ENCODE assay signal across 1 cellular context in the genomic region with DNA sequence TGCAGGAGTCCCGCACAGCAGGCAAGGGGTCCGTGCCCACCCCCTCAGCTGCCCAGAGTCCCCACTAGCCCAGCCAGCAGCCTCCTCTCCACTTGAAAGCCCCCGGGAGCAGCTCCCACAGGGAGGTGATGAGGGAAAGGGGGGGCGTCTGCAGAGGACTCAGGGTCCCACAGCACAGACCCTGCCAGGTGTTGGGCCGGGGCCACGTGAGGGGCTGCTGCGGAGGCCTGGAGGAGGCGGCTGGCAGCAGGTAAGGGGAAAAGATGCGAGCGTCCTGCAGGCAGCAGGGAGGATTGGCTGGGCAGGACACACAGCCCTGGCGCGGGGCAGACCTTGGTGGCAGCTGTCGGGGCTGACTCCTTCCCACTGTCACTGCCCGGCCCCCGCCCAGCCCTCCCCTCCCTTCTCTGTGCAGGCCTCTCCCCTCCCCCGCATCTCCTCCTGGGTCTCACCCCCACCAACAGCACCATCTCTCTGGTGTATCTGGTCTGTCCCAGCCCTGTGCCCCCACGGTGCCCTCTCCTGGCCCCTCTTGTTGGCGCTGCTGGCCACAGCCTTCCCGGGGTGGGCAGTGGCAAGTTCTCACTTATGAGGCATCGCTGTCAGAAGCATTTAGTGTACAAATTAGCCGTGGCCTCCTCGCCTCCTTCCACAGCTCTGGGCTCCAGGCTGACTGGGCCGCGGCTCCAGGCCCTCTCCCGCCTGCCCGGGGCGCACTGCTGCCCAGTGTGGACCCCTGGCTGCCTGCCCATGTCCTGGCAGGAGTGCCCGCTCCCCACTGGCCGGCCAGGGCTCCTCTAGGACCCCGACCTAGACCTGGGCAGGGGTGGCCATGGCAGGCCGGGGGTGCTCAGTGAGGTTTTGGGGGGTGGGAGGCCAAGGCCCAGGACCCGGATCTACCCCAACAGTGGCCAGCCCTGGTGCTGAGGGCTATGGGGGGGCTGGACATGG.
TF ChIP-seq lines count a peak whose summit lies in the region.

No MANE protein-coding gene starts in this region.

TF ChIP-seq in SK-N-SH treated with all-trans-retinoic acid at 6 μM for 48 hours, 23 proteins besides CTCF, POLR2A, EP300 and RAD21 (continued from another document):
- TF ChIP-seq, protein P1, sequence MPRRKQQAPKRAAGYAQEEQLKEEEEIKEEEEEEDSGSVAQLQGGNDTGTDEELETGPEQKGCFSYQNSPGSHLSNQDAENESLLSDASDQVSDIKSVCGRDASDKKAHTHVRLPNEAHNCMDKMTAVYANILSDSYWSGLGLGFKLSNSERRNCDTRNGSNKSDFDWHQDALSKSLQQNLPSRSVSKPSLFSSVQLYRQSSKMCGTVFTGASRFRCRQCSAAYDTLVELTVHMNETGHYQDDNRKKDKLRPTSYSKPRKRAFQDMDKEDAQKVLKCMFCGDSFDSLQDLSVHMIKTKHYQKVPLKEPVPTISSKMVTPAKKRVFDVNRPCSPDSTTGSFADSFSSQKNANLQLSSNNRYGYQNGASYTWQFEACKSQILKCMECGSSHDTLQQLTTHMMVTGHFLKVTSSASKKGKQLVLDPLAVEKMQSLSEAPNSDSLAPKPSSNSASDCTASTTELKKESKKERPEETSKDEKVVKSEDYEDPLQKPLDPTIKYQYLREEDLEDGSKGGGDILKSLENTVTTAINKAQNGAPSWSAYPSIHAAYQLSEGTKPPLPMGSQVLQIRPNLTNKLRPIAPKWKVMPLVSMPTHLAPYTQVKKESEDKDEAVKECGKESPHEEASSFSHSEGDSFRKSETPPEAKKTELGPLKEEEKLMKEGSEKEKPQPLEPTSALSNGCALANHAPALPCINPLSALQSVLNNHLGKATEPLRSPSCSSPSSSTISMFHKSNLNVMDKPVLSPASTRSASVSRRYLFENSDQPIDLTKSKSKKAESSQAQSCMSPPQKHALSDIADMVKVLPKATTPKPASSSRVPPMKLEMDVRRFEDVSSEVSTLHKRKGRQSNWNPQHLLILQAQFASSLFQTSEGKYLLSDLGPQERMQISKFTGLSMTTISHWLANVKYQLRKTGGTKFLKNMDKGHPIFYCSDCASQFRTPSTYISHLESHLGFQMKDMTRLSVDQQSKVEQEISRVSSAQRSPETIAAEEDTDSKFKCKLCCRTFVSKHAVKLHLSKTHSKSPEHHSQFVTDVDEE (CRISPR knock-in tag; IDR thresholded peaks at IDR 0.05) = no peak
